1 cellular context compared by ENCODE assay signal in genomic region chr22:26053737-26054316, GRCh38.
TF ChIP-seq lines count a peak whose summit lies in the region.

No MANE protein-coding gene starts in this region.

TF ChIP-seq in SK-N-SH, 30 proteins besides CTCF, POLR2A, EP300 and RAD21 (continued from another document):
- TF ChIP-seq ZBTB33 (IDR thresholded peaks at IDR 0.05; ENCODE audit: borderline replicate concordance, low read depth): no peak
- TF ChIP-seq RFX5 (IDR thresholded peaks at IDR 0.05; ENCODE audit: low read length): no peak
- no peak for TF ChIP-seq JUND (IDR thresholded peaks at IDR 0.05)
- no peak for TF ChIP-seq ELF1 (IDR thresholded peaks at IDR 0.05)
